13 cellular contexts compared by ENCODE assay signal in genomic region chr17:74185786-74186185, GRCh38. TPM values are rescaled to one million over a fixed set of nuclear protein-coding genes. Genes with fewer than 3 reads are reported as not detected.
A peak's percentile ranks its signal among the peaks of the same experiment; 100 is the strongest.
DNase-seq lines count a peak whose midpoint lies in the region; ATAC-seq and TF ChIP-seq lines count a peak whose summit lies in the region.
"Had no signal": no experiment of that assay in that cellular context is flagged by ENCODE, and none has a peak within 500 bp of the region (broad histone marks: within the 10 kb centered on the region; RNA-seq: fewer than 3 reads in every experiment).

No MANE protein-coding gene starts in this region.

- in situ Hi-C loops in GM13976 (cut with MboI; ENCODE audit: low sequenced_read_pairs, unreplicated experiment), result no loop called here

- peak; percentile 61 for DNase-seq in NCI-H2227 (lab: John Stamatoyannopoulos, UW; ENCODE audit: unreplicated experiment)
- DNase-seq in NCI-H2227 treated with DMSO at 0.1 percent for 48 hours (lab: John Stamatoyannopoulos, UW), result no peak
- peak; percentile 15 for DNase-seq in GM13976 (ENCODE audit: low spot score)
- peak; percentile 62 for DNase-seq in NCI-H1092 (lab: John Stamatoyannopoulos, UW)
- DNase-seq in lower lobe of right lung, result peak; percentile 20
- DNase-seq in thyroid gland, result no peak
- DNase-seq: CD4-positive, alpha-beta memory T cell; NCI-H2029 treated with DMSO at 0.1 percent for 48 hours; NCI-H226; NCI-H510A treated with DMSO at 0.1 percent for 48 hours; Right ventricle myocardium superior had no signal

- H3K9me3 ChIP-seq in lower lobe of right lung, result no peaks in the 10 kb centered on the region
- H3K9me3 ChIP-seq in thyroid gland, result no peaks in the 10 kb centered on the region
- H3K9me3 ChIP-seq: BLaER1 treated with 17β-estradiol and CSF1 and Interleukin-3, amounts not matched to agents 10 nM and 100 nM had no signal

- no peak overlapping the region for H3K27ac ChIP-seq in lower lobe of right lung
- H3K27ac ChIP-seq in thyroid gland, result no peak overlapping the region
- H3K27ac ChIP-seq: BLaER1 treated with 17β-estradiol and CSF1 and Interleukin-3, amounts not matched to agents 10 nM and 100 nM had no signal

- H3K4me3 ChIP-seq in lower lobe of right lung, result no peak overlapping the region
- no peak overlapping the region for H3K4me3 ChIP-seq in thyroid gland (replicated peaks in 1 of 3)
- H3K4me3 ChIP-seq: BLaER1 treated with 17β-estradiol and CSF1 and Interleukin-3, amounts not matched to agents 10 nM and 100 nM had no signal

- H3K27me3 ChIP-seq in lower lobe of right lung (ENCODE audit: low read depth), result peaks cover under 1% of the 10 kb centered on the region
- H3K27me3 ChIP-seq in thyroid gland, result no peaks in the 10 kb centered on the region
- H3K27me3 ChIP-seq: BLaER1 treated with 17β-estradiol and CSF1 and Interleukin-3, amounts not matched to agents 10 nM and 100 nM had no signal

- 76% methylated on average over 7 of the region's 7 CpGs for WGBS in thyroid gland, 2 donors

- H3K36me3 ChIP-seq in lower lobe of right lung (no peaks in the 10 kb centered on the region), thyroid gland (no peaks in the 10 kb centered on the region)
- H3K36me3 ChIP-seq: BLaER1 treated with 17β-estradiol and CSF1 and Interleukin-3, amounts not matched to agents 10 nM and 100 nM had no signal

- no peak for TF ChIP-seq POLR2A in thyroid gland (IDR thresholded peaks at IDR 0.05)

- no peak for ATAC-seq in lower lobe of right lung
- no peak for ATAC-seq in GM19328 (IDR thresholded peaks at IDR 0.05; ENCODE audit: unreplicated experiment)

- H3K4me1 ChIP-seq in lower lobe of right lung (no peaks in the 10 kb centered on the region), thyroid gland (no peaks in the 10 kb centered on the region)

- intact Hi-C loops in lower lobe of right lung (cut with DNase I) (no loop called here), thyroid gland (cut with DNase I) (no loop called here)

- TF ChIP-seq CTCF in GM13976 (IDR thresholded peaks at IDR 0.05; ENCODE audit: borderline replicate concordance, control extremely low read depth, extremely low read depth, insufficient read depth, missing control alignments) (no peak), lower lobe of right lung (IDR thresholded peaks at IDR 0.05) (no peak), thyroid gland (IDR thresholded peaks at IDR 0.05) (no peak)

RNA-seq across cellular contexts. Expression of gene RPL38, which starts 17.7 kb away (rescaled TPM):
- total RNA-seq in lower lobe of right lung, result 701 TPM
- 100 to 1,000 TPM; 320 to 657 (median 412) TPM for total RNA-seq in thyroid gland

RNA-seq across cellular contexts. Expression of gene TTYH2, which starts 27.6 kb away (rescaled TPM):
- total RNA-seq in lower lobe of right lung, result 7.7 TPM
- total RNA-seq in thyroid gland, result 10 to 100 TPM; 12.4 to 24.7 (median 18.8) TPM

Comparison
In these comparisons a context has a peak if more than half of its experiments do, and no peak if none do; other contexts are left out.
1. DNase-seq: peak in NCI-H2227 (single experiment), GM13976 (single experiment), NCI-H1092 (single experiment) and lower lobe of right lung (single experiment); none in NCI-H2227 treated with DMSO at 0.1 percent for 48 hours (single experiment) and thyroid gland (0 of 2).